8 cellular contexts compared by ENCODE assay signal in the genomic region with DNA sequence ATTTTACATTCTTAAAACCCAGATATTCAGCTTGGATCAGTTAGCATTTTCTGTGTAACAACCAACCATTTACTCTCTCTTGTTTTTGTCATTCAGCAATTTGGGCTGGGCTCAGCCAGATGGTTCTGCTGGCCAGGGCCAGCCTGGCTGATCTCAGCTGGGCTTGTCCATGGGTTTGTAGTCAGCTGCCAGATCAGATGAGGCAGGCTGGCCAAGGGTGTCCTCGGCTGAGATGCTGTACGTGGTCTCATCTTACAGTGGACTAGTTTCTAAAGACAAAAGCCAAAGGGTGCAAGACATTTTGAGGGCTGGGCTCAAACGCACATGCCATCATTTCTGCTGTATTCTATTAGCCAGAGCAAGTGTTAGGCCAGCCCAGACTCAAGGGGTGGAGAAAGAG.
"Had no signal": no experiment of that assay in that cellular context is flagged by ENCODE, and none has a peak within 500 bp of the region (broad histone marks: within the 10 kb centered on the region; RNA-seq: fewer than 3 reads in every experiment).

No MANE protein-coding gene starts in this region.

- H3K27ac Mint-ChIP-seq: HFFc6, IgD-negative memory B cell had no signal

- ATAC-seq: HCT116 had no signal

- H3K9me3 ChIP-seq: HAP-1 had no signal

- H3K4me3 ChIP-seq: HAP-1 had no signal

- H3K4me3 Mint-ChIP-seq: HFFc6, IgD-negative memory B cell had no signal

- H3K27ac ChIP-seq: GM23248, HL-60 had no signal

- H3K36me3 ChIP-seq: HAP-1 had no signal

- H3K36me3 Mint-ChIP-seq: IgD-negative memory B cell had no signal

- DNase-seq: GM23248, GOT3, H7, HFFc6 had no signal

- H3K9me3 Mint-ChIP-seq: HFFc6 had no signal
